Comparison of ENCODE assay signal across 8 cellular contexts in the genomic region with DNA sequence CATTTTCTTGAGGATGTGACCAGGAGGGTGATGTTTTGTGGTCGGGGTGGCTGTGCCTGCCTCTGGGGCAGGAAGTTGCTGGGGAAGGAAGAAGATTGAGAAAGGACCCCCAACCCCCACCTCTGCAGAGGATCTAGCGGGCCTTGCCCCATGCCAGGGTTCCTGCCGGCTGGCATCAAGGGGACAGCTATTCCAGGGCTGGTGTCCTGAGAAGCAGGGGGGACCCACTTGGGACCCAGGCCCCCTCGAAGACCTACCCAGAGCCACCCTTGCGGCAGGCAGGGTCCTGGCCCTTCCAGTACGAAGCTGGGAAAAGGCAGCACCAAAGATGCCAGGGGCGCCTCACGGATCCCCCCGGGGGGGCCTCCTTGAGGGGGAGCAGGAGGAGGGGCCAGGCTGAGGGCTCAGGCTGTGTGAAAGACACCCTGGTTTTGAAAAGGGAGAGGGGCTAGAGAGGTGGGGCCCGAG. TPM values are rescaled to one million over a fixed set of nuclear protein-coding genes. Genes with fewer than 3 reads are reported as not detected.
DNase-seq lines count a peak whose midpoint lies in the region; TF ChIP-seq lines count a peak whose summit lies in the region.

No MANE protein-coding gene starts in this region.

- peaks cover 10% of the 10 kb centered on the region for H3K36me3 Mint-ChIP-seq in activated CD4-positive, alpha-beta T cell treated with anti-CD3 and anti-CD28 coated beads, Interleukin-2, amount 10 ng/mL, durations not matched to agents 24 days and 14 days (ENCODE audit: low read depth)
- peaks cover 4% of the 10 kb centered on the region for H3K36me3 Mint-ChIP-seq in activated naive CD8-positive, alpha-beta T cell treated with anti-CD3 and anti-CD28 coated beads for 36 hours
- no peaks in the 10 kb centered on the region for H3K36me3 Mint-ChIP-seq in progenitor cell of endocrine pancreas (ENCODE audit: insufficient read depth)

- H3K36me3 ChIP-seq in liver (ENCODE audit: control insufficient read depth in 4 of 4, insufficient read depth in 3 of 4, low read depth in 1 of 4, low read length in 3 of 4): peaks cover 0 to 7% (median 2%) of the 10 kb centered on the region in 4 donors
- H3K36me3 ChIP-seq in thymus (ENCODE audit: control insufficient read depth, insufficient read depth): no peaks in the 10 kb centered on the region

- H3K4me1 ChIP-seq in liver (ENCODE audit: control insufficient read depth in 4 of 4, insufficient read depth in 4 of 4, low read length in 3 of 4) (peaks cover 37 to 85% (median 67%) of the 10 kb centered on the region in 4 donors), thymus (ENCODE audit: control insufficient read depth, insufficient read depth, low read length) (peaks cover 41% of the 10 kb centered on the region)

- H3K27me3 Mint-ChIP-seq in activated CD4-positive, alpha-beta T cell treated with anti-CD3 and anti-CD28 coated beads, Interleukin-2, amount 10 ng/mL, durations not matched to agents 24 days and 14 days: no peaks in the 10 kb centered on the region
- H3K27me3 Mint-ChIP-seq in activated naive CD8-positive, alpha-beta T cell treated with anti-CD3 and anti-CD28 coated beads for 36 hours: no peaks in the 10 kb centered on the region
- peaks cover 13% of the 10 kb centered on the region for H3K27me3 Mint-ChIP-seq in progenitor cell of endocrine pancreas

- H3K27ac Mint-ChIP-seq in activated CD4-positive, alpha-beta T cell treated with anti-CD3 and anti-CD28 coated beads, Interleukin-2, amount 10 ng/mL, durations not matched to agents 24 days and 14 days: peak overlapping the region; percentile 92
- H3K27ac Mint-ChIP-seq in activated naive CD8-positive, alpha-beta T cell treated with anti-CD3 and anti-CD28 coated beads for 36 hours: peak overlapping the region; percentile 66
- H3K27ac Mint-ChIP-seq in progenitor cell of endocrine pancreas: no peak overlapping the region

- peak overlapping the region in 1 of 3 donors; percentile 5 for H3K4me3 ChIP-seq in liver (ENCODE audit: low read depth in 1 of 3, low read length in 3 of 3)
- peak overlapping the region; percentile 29 for H3K4me3 ChIP-seq in thymus (ENCODE audit: low read length)

- TF ChIP-seq CTCF in liver (IDR thresholded peaks at IDR 0.05; ENCODE audit: low read depth, low read length, missing input control) (no peak), progenitor cell of endocrine pancreas (IDR thresholded peaks at IDR 0.05; ENCODE audit: unreplicated experiment) (no peak)

- H3K9me3 ChIP-seq in liver (ENCODE audit: control insufficient read depth in 4 of 4, low read length in 3 of 4): no peaks in the 10 kb centered on the region
- H3K9me3 ChIP-seq in thymus (ENCODE audit: control insufficient read depth): no peaks in the 10 kb centered on the region

- intact Hi-C loops in activated CD4-positive, alpha-beta T cell treated with anti-CD3 and anti-CD28 coated beads, Interleukin-2, amount 10 ng/mL, durations not matched to agents 24 days and 14 days (cut with micrococcal nuclease): loop anchor here (2.0 to 5.0 kb wide), 3 partner anchors 37 to 52 kb away; no protein-coding TSS in a partner anchor

- H3K4me3 Mint-ChIP-seq in activated CD4-positive, alpha-beta T cell treated with anti-CD3 and anti-CD28 coated beads, Interleukin-2, amount 10 ng/mL, durations not matched to agents 24 days and 14 days: peak overlapping the region; percentile 87
- peak overlapping the region; percentile 84 for H3K4me3 Mint-ChIP-seq in activated naive CD8-positive, alpha-beta T cell treated with anti-CD3 and anti-CD28 coated beads for 36 hours
- no peak overlapping the region for H3K4me3 Mint-ChIP-seq in progenitor cell of endocrine pancreas (ENCODE audit: low read depth)

- DNase-seq in activated CD4-positive, alpha-beta T cell treated with anti-CD3 and anti-CD28 coated beads, Interleukin-2, amount 10 ng/mL, durations not matched to agents 24 days and 14 days: peak; percentile 68
- no peak for DNase-seq in activated CD4-positive, alpha-beta T cell treated with anti-CD3 and anti-CD28 coated beads, Interleukin-2, amount 50 U/mL, for 4 hours
- no peak for DNase-seq in activated naive CD8-positive, alpha-beta T cell treated with anti-CD3 and anti-CD28 coated beads for 36 hours
- DNase-seq in COR-L47 (lab: John Stamatoyannopoulos, UW): no peak
- DNase-seq in NCI-H446 (lab: John Stamatoyannopoulos, UW): no peak
- DNase-seq in progenitor cell of endocrine pancreas (ENCODE audit: low spot score, unreplicated experiment): no peak

- peak overlapping the region in 1 of 2 donors; percentile 44 for H3K9ac ChIP-seq in liver (ENCODE audit: low read depth in 1 of 2, low read length in 2 of 2)

- peaks cover 53% of the 10 kb centered on the region for H3K4me1 Mint-ChIP-seq in activated CD4-positive, alpha-beta T cell treated with anti-CD3 and anti-CD28 coated beads, Interleukin-2, amount 10 ng/mL, durations not matched to agents 24 days and 14 days
- H3K4me1 Mint-ChIP-seq in activated naive CD8-positive, alpha-beta T cell treated with anti-CD3 and anti-CD28 coated beads for 36 hours: peaks cover 52% of the 10 kb centered on the region
- H3K4me1 Mint-ChIP-seq in progenitor cell of endocrine pancreas (ENCODE audit: low read depth): peaks cover 6% of the 10 kb centered on the region

- no peaks in the 10 kb centered on the region for H3K9me3 Mint-ChIP-seq in activated CD4-positive, alpha-beta T cell treated with anti-CD3 and anti-CD28 coated beads, Interleukin-2, amount 10 ng/mL, durations not matched to agents 24 days and 14 days
- no peaks in the 10 kb centered on the region for H3K9me3 Mint-ChIP-seq in activated naive CD8-positive, alpha-beta T cell treated with anti-CD3 and anti-CD28 coated beads for 36 hours
- H3K9me3 Mint-ChIP-seq in progenitor cell of endocrine pancreas (ENCODE audit: low read depth): no peaks in the 10 kb centered on the region

- peak overlapping the region; percentile 90 to 96 for H3K27ac ChIP-seq in liver (ENCODE audit: low read depth in 1 of 2, low read length in 2 of 2)
- peak overlapping the region; percentile 86 for H3K27ac ChIP-seq in thymus (ENCODE audit: low read depth)

- 79% methylated on average over 10 of the region's 10 CpGs for WGBS in liver
- WGBS in thymus: 29% methylated on average over 10 of the region's 10 CpGs

- no peak for TF ChIP-seq RAD21 in liver (IDR thresholded peaks at IDR 0.05)

- H3K27me3 ChIP-seq in liver (ENCODE audit: control insufficient read depth in 4 of 4, insufficient read depth in 4 of 4, low read length in 3 of 4): no peaks in the 10 kb centered on the region
- H3K27me3 ChIP-seq in thymus (ENCODE audit: control insufficient read depth, insufficient read depth): no peaks in the 10 kb centered on the region

TF ChIP-seq in liver, 16 proteins besides CTCF, POLR2A, EP300 and RAD21 (continues in another document):
- TF ChIP-seq FOXA2 (IDR thresholded peaks at IDR 0.05) (no peak), SP1 (IDR thresholded peaks at IDR 0.05) (no peak), YY1 (IDR thresholded peaks at IDR 0.05) (no peak), GABPA (IDR thresholded peaks at IDR 0.05 in 1 of 2, conservative IDR thresholded peaks at IDR 0.05 in 1 of 2) (no peak)
- TF ChIP-seq, protein P1, sequence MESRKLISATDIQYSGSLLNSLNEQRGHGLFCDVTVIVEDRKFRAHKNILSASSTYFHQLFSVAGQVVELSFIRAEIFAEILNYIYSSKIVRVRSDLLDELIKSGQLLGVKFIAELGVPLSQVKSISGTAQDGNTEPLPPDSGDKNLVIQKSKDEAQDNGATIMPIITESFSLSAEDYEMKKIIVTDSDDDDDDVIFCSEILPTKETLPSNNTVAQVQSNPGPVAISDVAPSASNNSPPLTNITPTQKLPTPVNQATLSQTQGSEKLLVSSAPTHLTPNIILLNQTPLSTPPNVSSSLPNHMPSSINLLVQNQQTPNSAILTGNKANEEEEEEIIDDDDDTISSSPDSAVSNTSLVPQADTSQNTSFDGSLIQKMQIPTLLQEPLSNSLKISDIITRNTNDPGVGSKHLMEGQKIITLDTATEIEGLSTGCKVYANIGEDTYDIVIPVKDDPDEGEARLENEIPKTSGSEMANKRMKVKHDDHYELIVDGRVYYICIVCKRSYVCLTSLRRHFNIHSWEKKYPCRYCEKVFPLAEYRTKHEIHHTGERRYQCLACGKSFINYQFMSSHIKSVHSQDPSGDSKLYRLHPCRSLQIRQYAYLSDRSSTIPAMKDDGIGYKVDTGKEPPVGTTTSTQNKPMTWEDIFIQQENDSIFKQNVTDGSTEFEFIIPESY (IDR thresholded peaks at IDR 0.05): no peak

RNA-seq across cellular contexts. Expression of a gene that starts 6.6 kb away (rescaled TPM):
- total RNA-seq in activated CD4-positive, alpha-beta T cell treated with anti-CD3 and anti-CD28 coated beads, Interleukin-2, amount 10 ng/mL, durations not matched to agents 24 days and 14 days: 83.9 and 88.5 TPM in 2 replicates
- 10 to 100 TPM; 72.2 to 74.1 TPM for total RNA-seq in activated naive CD8-positive, alpha-beta T cell treated with anti-CD3 and anti-CD28 coated beads for 36 hours
- 10 to 100 TPM; 17.9 to 80.2 TPM for total RNA-seq in liver
- polyA plus RNA-seq in liver: 10 to 100 TPM; 22.6 to 54.4 TPM
- 43.9 TPM for polyA plus RNA-seq in thymus
- 67.7 and 70.8 TPM in 2 replicates for total RNA-seq in progenitor cell of endocrine pancreas

RNA-seq across cellular contexts. Expression of a gene that starts 43.3 kb away (rescaled TPM):
- 98.7 and 99.6 TPM in 2 replicates for total RNA-seq in activated CD4-positive, alpha-beta T cell treated with anti-CD3 and anti-CD28 coated beads, Interleukin-2, amount 10 ng/mL, durations not matched to agents 24 days and 14 days
- 10 to 100 TPM; 50.0 to 50.3 TPM for total RNA-seq in activated naive CD8-positive, alpha-beta T cell treated with anti-CD3 and anti-CD28 coated beads for 36 hours
- total RNA-seq in liver: 10 to 100 TPM; 10.5 to 20.7 TPM
- 10 to 100 TPM; 11.8 to 15.1 TPM for polyA plus RNA-seq in liver
- 41.8 TPM for polyA plus RNA-seq in thymus
- total RNA-seq in progenitor cell of endocrine pancreas: 21.2 and 26.3 TPM in 2 replicates

RNA-seq across cellular contexts. Expression of a gene that starts 44.2 kb away (rescaled TPM):
- 187 and 198 TPM in 2 replicates for total RNA-seq in activated CD4-positive, alpha-beta T cell treated with anti-CD3 and anti-CD28 coated beads, Interleukin-2, amount 10 ng/mL, durations not matched to agents 24 days and 14 days
- total RNA-seq in activated naive CD8-positive, alpha-beta T cell treated with anti-CD3 and anti-CD28 coated beads for 36 hours: 100 to 1,000 TPM; 136 TPM
- total RNA-seq in liver: 100 to 1,000 TPM in 1 of 2 donors, 10 to 100 TPM in 1; 95.5 to 142 TPM
- polyA plus RNA-seq in liver: 10 to 100 TPM; 62.2 to 71.3 TPM
- 247 TPM for polyA plus RNA-seq in thymus
- 249 and 271 TPM in 2 replicates for total RNA-seq in progenitor cell of endocrine pancreas
